In the genomic region with DNA sequence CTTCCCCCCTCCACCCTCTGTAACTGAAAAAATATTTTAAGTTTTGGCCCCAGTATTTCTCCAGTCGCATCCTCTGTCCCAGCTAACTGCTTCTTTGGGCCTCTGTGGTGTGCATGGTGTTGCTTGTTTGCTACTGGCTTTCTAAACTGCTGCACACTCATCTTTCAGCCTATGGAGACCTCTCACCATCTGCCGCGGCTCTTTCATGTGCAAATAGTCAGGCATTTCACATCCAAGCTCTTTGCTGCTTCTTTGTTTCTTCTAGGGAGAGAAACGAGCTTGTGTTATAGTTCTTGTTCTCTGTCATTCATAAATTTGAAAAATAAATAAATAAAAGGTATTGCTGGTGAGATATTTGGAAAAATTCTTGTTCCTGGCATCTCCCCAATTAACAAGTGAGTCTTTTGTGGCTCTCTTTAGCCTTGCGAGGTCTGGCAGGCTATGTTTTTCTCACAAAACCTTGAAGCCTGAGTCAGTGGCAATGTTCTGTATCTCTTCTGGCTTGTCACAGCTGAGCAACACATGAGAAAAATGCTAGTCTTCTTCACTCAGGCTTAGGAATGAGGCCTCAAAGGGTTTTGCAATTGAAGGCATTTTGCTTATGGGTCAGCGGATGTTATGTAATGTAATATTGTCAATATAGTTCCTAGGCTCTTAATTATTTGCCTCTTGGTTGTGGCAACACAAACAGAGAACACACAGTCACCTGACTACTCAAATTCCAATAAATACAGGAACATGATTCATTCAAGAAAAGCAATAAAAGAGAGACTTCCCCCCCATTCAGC, we compare ENCODE assay signal across 12 cellular contexts.
DNase-seq lines count a peak whose midpoint lies in the region; ATAC-seq and TF ChIP-seq lines count a peak whose summit lies in the region.
"Had no signal": no experiment of that assay in that cellular context is flagged by ENCODE, and none has a peak within 500 bp of the region (broad histone marks: within the 10 kb centered on the region; RNA-seq: fewer than 3 reads in every experiment).

No MANE protein-coding gene starts in this region.

- no peaks in the 10 kb centered on the region for H3K36me3 ChIP-seq in BJ (ENCODE audit: control insufficient read depth, insufficient read depth, low read length)
- no peaks in the 10 kb centered on the region for H3K36me3 ChIP-seq in esophagus muscularis mucosa

- peaks cover 2% of the 10 kb centered on the region for H3K27me3 Mint-ChIP-seq in nephron progenitor cell (ENCODE audit: low read depth, poor library complexity)

- H3K27ac ChIP-seq in esophagus muscularis mucosa (replicated peaks in 1 of 4), result peak overlapping the region in 3 of 4 donors; percentile 22 to 69 (median 32)
- H3K27ac ChIP-seq: KMS-11 had no signal

- peaks cover 43% of the 10 kb centered on the region for H3K9me3 Mint-ChIP-seq in nephron progenitor cell

- H3K36me3 Mint-ChIP-seq in nephron progenitor cell (ENCODE audit: low read depth), result peaks cover 44% of the 10 kb centered on the region

- TF ChIP-seq POLR2A in esophagus muscularis mucosa (IDR thresholded peaks at IDR 0.05; ENCODE audit: low read depth), result no peak

- H3K27me3 ChIP-seq in BJ (ENCODE audit: control insufficient read depth, insufficient read depth, low read length) (no peaks in the 10 kb centered on the region), esophagus muscularis mucosa (no peaks in the 10 kb centered on the region)

- TF ChIP-seq EP300 in esophagus muscularis mucosa (IDR thresholded peaks at IDR 0.05), result no peak

- H3K27ac Mint-ChIP-seq in nephron progenitor cell, result peak overlapping the region; percentile 17

- intact Hi-C loops in esophagus muscularis mucosa (cut with DNase I), result no loop called here

- H3K4me3 ChIP-seq in BJ (ENCODE audit: low read depth, low read length) (no peak overlapping the region), esophagus muscularis mucosa (no peak overlapping the region)

- DNase-seq in BJ (ENCODE audit: low read depth) (peak; percentile 99), NCI-H460 (ENCODE audit: extremely low read depth, low read depth) (peak; percentile 7), esophagus muscularis mucosa (ENCODE audit: extremely low spot score) (no peak), nephron progenitor cell (no peak), COR-L47 (lab: John Stamatoyannopoulos, UW) (no peak), NCI-H748 treated with DMSO at 0.1 percent for 48 hours (lab: John Stamatoyannopoulos, UW) (no peak), NCI-H526 (lab: John Stamatoyannopoulos, UW) (no peak)
- DNase-seq: activated CD8-positive, alpha-beta memory T cell treated with anti-CD3 and anti-CD28 coated beads for 24 hours; cerebellar nuclear complex; left colon had no signal

- 73% methylated on average over 6 of the region's 6 CpGs for WGBS in esophagus muscularis mucosa

- CTCF ChIA-PET in BJ (lab: Yijun Ruan, JAX), result interaction anchor here (0.5 to 0.9 kb wide), 3 partner anchors 37 to 269 kb away, joined by 3 to 4 read pairs (median 3); no protein-coding TSS in a partner anchor

- POLR2A ChIA-PET in BJ (lab: Charles Lee), result interaction anchor here (0.7 to 0.8 kb wide), 2 partner anchors 48 to 54 kb away, joined by 3 to 5 read pairs; no protein-coding TSS in a partner anchor

- TF ChIP-seq CTCF in BJ (IDR thresholded peaks at IDR 0.05; ENCODE audit: insufficient read depth, low read depth, low read length) (no peak), esophagus muscularis mucosa (IDR thresholded peaks at IDR 0.05) (no peak), nephron progenitor cell (IDR thresholded peaks at IDR 0.05) (no peak)

- H3K4me3 Mint-ChIP-seq in nephron progenitor cell, result no peak overlapping the region

- no peaks in the 10 kb centered on the region for H3K9me3 ChIP-seq in esophagus muscularis mucosa

- peaks cover 25% of the 10 kb centered on the region for H3K4me1 Mint-ChIP-seq in nephron progenitor cell

- ATAC-seq in HG03457 (IDR thresholded peaks at IDR 0.05; ENCODE audit: unreplicated experiment), result no peak
- ATAC-seq: left colon had no signal

- peaks cover 0 to 9% (median 1%) of the 10 kb centered on the region in 4 donors for H3K4me1 ChIP-seq in esophagus muscularis mucosa

Comparison
In these comparisons a context has a peak if more than half of its experiments do, and no peak if none do; other contexts are left out.
1. DNase-seq: peak in BJ (single experiment) and NCI-H460 (single experiment); none in esophagus muscularis mucosa (single experiment), nephron progenitor cell (single experiment), COR-L47 (single experiment), NCI-H748 treated with DMSO at 0.1 percent for 48 hours (single experiment) and NCI-H526 (0 of 2).